In genomic region chr1:28296401-28297220, GRCh38 we compare ENCODE assay signal across 11 cellular contexts. TPM values are rescaled to one million over a fixed set of nuclear protein-coding genes. Genes with fewer than 3 reads are reported as not detected.
DNase-seq lines count a peak whose midpoint lies in the region; ATAC-seq, FAIRE-seq and TF ChIP-seq lines count a peak whose summit lies in the region.
"Had no signal": no experiment of that assay in that cellular context is flagged by ENCODE, and none has a peak within 500 bp of the region (broad histone marks: within the 10 kb centered on the region; RNA-seq: fewer than 3 reads in every experiment).

No MANE protein-coding gene starts in this region.

- H3K9me1 ChIP-seq in keratinocyte (ENCODE audit: control insufficient read depth, extremely low read depth, insufficient read depth, low read length), result no peaks in the 10 kb centered on the region

- dilution Hi-C loops in keratinocyte (cut with MboI; ENCODE audit: extremely low pct_ligation_motif_present, low sequenced_read_pairs), result no loop called here

- no peaks in the 10 kb centered on the region for H3K27me3 ChIP-seq in keratinocyte (ENCODE audit: control insufficient read depth, extremely low read depth, insufficient read depth, low read length)
- H3K27me3 ChIP-seq: tibial nerve had no signal

- no peaks in the 10 kb centered on the region for H3K79me2 ChIP-seq in keratinocyte (ENCODE audit: control insufficient read depth, insufficient read depth, low read length)

- H3K36me3 ChIP-seq in keratinocyte (ENCODE audit: control insufficient read depth in 2 of 2, extremely low read depth in 1 of 2, insufficient read depth in 2 of 2, low read length in 2 of 2), result no peaks in the 10 kb centered on the region
- H3K36me3 ChIP-seq: tibial nerve had no signal

- peak overlapping the region; percentile 20 for H3K4me2 ChIP-seq in keratinocyte (ENCODE audit: control insufficient read depth, extremely low read depth, insufficient read depth, low read depth, low read length)

- no peak for FAIRE-seq in keratinocyte (lab: Jason Lieb, UNC)

- no peak overlapping the region for H3K9ac ChIP-seq in keratinocyte (ENCODE audit: control insufficient read depth, extremely low read depth, insufficient read depth, low read length)

- ATAC-seq in GM19467 (IDR thresholded peaks at IDR 0.05; ENCODE audit: unreplicated experiment), result no peak
- no peak for ATAC-seq in GM21367 (IDR thresholded peaks at IDR 0.05; ENCODE audit: unreplicated experiment)
- ATAC-seq: activated CD8-positive, alpha-beta memory T cell treated with anti-CD3 and anti-CD28 coated beads, Interleukin-2, amount 10 ng/mL, durations not matched to agents 7 days and 5 days had no signal

- H4K20me1 ChIP-seq in keratinocyte (ENCODE audit: control insufficient read depth, extremely low read depth, insufficient read depth, low read length), result no peaks in the 10 kb centered on the region

- H3K9me3 ChIP-seq in keratinocyte (ENCODE audit: control insufficient read depth, low read depth, low read length), result no peaks in the 10 kb centered on the region
- H3K9me3 ChIP-seq: tibial nerve had no signal

- H3K4me1 ChIP-seq in keratinocyte (ENCODE audit: control insufficient read depth, extremely low read depth, insufficient read depth, low read length), result peaks cover 7% of the 10 kb centered on the region

- H3K4me3 ChIP-seq in keratinocyte (ENCODE audit: control insufficient read depth in 2 of 3, extremely low read depth in 1 of 3, insufficient read depth in 2 of 3, low read depth in 1 of 3, low read length in 3 of 3), result no peak overlapping the region
- H3K4me3 ChIP-seq: tibial nerve had no signal

- H3K27ac ChIP-seq in keratinocyte (ENCODE audit: control insufficient read depth, insufficient read depth, low read length), result no peak overlapping the region
- H3K27ac ChIP-seq: tibial nerve had no signal

- peak; percentile 12 for DNase-seq in DMS79 treated with DMSO at 0.1 percent for 48 hours (lab: John Stamatoyannopoulos, UW)
- DNase-seq in DMS79 (lab: John Stamatoyannopoulos, UW), result no peak
- DNase-seq in amniotic epithelial cell (ENCODE audit: low read depth), result peak; percentile 100
- no peak for DNase-seq in keratinocyte (ENCODE audit: low read depth, low spot score)
- DNase-seq in smooth muscle cell of the brain vasculature (ENCODE audit: low read depth, low spot score), result peak; percentile 37
- no peak for DNase-seq in middle frontal gyrus (ENCODE audit: extremely low spot score, low spot score)
- DNase-seq: activated CD8-positive, alpha-beta memory T cell treated with anti-CD3 and anti-CD28 coated beads, Interleukin-2, amount 10 ng/mL, durations not matched to agents 7 days and 5 days; NK-92 treated with Interleukin-12 subunit alpha and Interleukin-12 subunit beta, amount 100 ng/mL, for 24 hours had no signal

- TF ChIP-seq CTCF in keratinocyte (optimal IDR thresholded peaks at IDR 0.05 in 1 of 3, IDR thresholded peaks at IDR 0.05 in 1 of 3, conservative IDR thresholded peaks at IDR 0.05 in 1 of 3; ENCODE audit: extremely low read depth in 1 of 3, insufficient read depth in 2 of 3, low read length in 3 of 3), result no peak

- H2AFZ ChIP-seq in keratinocyte (ENCODE audit: control insufficient read depth, low read length), result peak overlapping the region; percentile 64

RNA-seq across cellular contexts. Expression of gene MED18, which starts 32.2 kb away (rescaled TPM):
- polyA plus RNA-seq in keratinocyte, result 23.5 to 26.7 TPM (median 23.8 TPM) in 3 replicates
- polyA plus RNA-seq in keratinocyte (2011; ENCODE audit: low read depth), result 7.5 TPM
- 21.8 and 27.4 TPM in 2 replicates for polyA plus RNA-seq in keratinocyte (2011; cell fraction: cytosol; rRNA removed)
- polyA plus RNA-seq in keratinocyte (2011; cell fraction: nucleus; rRNA removed), result 26.9 and 31.7 TPM in 2 replicates
- 20.8 and 25.5 TPM in 2 replicates for polyA plus RNA-seq in keratinocyte (2012; ENCODE audit: low replicate concordance)
- 31.4 to 78.0 TPM (median 57.1 TPM) in 3 replicates for polyA minus RNA-seq in keratinocyte
- 25.5 TPM for polyA minus RNA-seq in keratinocyte (2011; cell fraction: cytosol; rRNA and poly(A)+ RNA removed)
- polyA minus RNA-seq in keratinocyte (2011; cell fraction: nucleus; rRNA and poly(A)+ RNA removed), result 11.0 and 17.6 TPM in 2 replicates

RNA-seq across cellular contexts. Expression of gene SESN2, which starts 37.3 kb away (rescaled TPM):
- polyA plus RNA-seq in keratinocyte, result 12.7 to 20.9 TPM (median 13.5 TPM) in 3 replicates
- 10.5 TPM for polyA plus RNA-seq in keratinocyte (2011; ENCODE audit: low read depth)
- 11.3 and 13.1 TPM in 2 replicates for polyA plus RNA-seq in keratinocyte (2011; cell fraction: cytosol; rRNA removed)
- polyA plus RNA-seq in keratinocyte (2011; cell fraction: nucleus; rRNA removed), result 30.6 and 34.6 TPM in 2 replicates
- polyA plus RNA-seq in keratinocyte (2012; ENCODE audit: low replicate concordance), result 12.4 and 37.8 TPM in 2 replicates
- 18.8 to 32.4 TPM (median 29.7 TPM) in 3 replicates for polyA minus RNA-seq in keratinocyte
- 28.4 TPM for polyA minus RNA-seq in keratinocyte (2011; cell fraction: cytosol; rRNA and poly(A)+ RNA removed)
- polyA minus RNA-seq in keratinocyte (2011; cell fraction: nucleus; rRNA and poly(A)+ RNA removed), result 25.9 and 31.0 TPM in 2 replicates

Comparison
In these comparisons a context has a peak if more than half of its experiments do, and no peak if none do; other contexts are left out.
1. DNase-seq: peak in DMS79 treated with DMSO at 0.1 percent for 48 hours (single experiment), amniotic epithelial cell (single experiment) and smooth muscle cell of the brain vasculature (single experiment); none in DMS79 (single experiment), keratinocyte (single experiment) and middle frontal gyrus (single experiment).